11 cellular contexts compared by ENCODE assay signal in the genomic region with DNA sequence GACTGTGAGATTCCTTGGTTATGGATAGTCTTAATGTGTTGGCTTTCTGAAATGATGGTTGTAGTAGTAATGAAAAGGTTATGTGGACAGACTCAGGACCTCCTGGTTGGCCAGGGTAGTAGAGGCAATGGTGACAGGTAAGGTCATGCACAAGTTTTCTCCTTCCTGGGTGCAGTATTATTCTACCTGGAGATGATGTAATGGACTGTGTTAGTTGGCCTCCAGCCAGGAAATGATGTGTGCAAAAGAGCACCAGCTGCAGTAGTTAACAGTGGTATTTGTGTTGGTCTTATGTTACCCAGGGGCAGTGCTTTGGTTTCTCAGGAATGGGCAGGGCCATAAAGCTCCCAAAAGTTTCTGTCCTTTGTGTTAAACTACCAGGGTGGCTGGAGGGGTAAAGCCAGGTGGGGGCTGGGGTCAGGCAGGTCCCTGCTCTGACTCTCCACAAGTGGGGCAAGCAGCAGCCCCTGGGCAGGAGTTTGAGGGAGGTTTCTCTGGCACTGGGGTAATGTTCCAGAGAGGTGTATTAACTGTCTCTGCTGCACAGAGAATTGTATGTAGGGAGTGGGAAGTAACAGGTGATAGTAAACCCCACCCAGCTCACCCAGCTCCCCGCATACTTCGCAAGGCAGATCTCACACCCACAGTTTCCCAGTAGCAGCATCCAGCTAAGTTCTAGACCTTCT. TPM values are rescaled to one million over a fixed set of nuclear protein-coding genes. Genes with fewer than 3 reads are reported as not detected.
DNase-seq lines count a peak whose midpoint lies in the region; ATAC-seq and TF ChIP-seq lines count a peak whose summit lies in the region.
"Had no signal": no experiment of that assay in that cellular context is flagged by ENCODE, and none has a peak within 500 bp of the region (broad histone marks: within the 10 kb centered on the region; RNA-seq: fewer than 3 reads in every experiment).

No MANE protein-coding gene starts in this region.

- TF ChIP-seq CTCF in colonic mucosa (IDR thresholded peaks at IDR 0.05): no peak

- peak overlapping the region; percentile 68 for H3K27ac ChIP-seq in colonic mucosa

- no peaks in the 10 kb centered on the region for H3K9me3 ChIP-seq in colonic mucosa

- H3K36me3 ChIP-seq in colonic mucosa: no peaks in the 10 kb centered on the region

- peak; percentile 48 for DNase-seq in DMS79 treated with DMSO at 0.1 percent for 48 hours (lab: John Stamatoyannopoulos, UW)
- no peak for DNase-seq in DMS79 (lab: John Stamatoyannopoulos, UW)
- peak; percentile 71 for DNase-seq in NCI-H345 treated with DMSO at 0.1 percent for 48 hours (lab: John Stamatoyannopoulos, UW; ENCODE audit: unreplicated experiment)
- peak; percentile 81 for DNase-seq in colonic mucosa
- DNase-seq in renal cortical epithelial cell (ENCODE audit: low read depth): peak; percentile 72
- no peak for DNase-seq in HuH-7.5 (ENCODE audit: low spot score)
- DNase-seq: 8988T; activated CD8-positive, alpha-beta memory T cell treated with anti-CD3 and anti-CD28 coated beads, Interleukin-2, amount 50 U/mL, for 4 hours had no signal

- H3K9ac ChIP-seq in colonic mucosa (ENCODE audit: low read depth in 2 of 2, low read length in 2 of 2): peak overlapping the region; percentile 7 to 55

- intact Hi-C loops in colonic mucosa (cut with DNase I): no loop called here

- H3K4me3 ChIP-seq in colonic mucosa: no peak overlapping the region
- H3K4me3 ChIP-seq: GM12878 had no signal

- H3K27me3 ChIP-seq in colonic mucosa: no peaks in the 10 kb centered on the region

- peaks cover 9% of the 10 kb centered on the region for H3K4me1 ChIP-seq in colonic mucosa

- ATAC-seq in GM21423 (IDR thresholded peaks at IDR 0.05; ENCODE audit: unreplicated experiment) (no peak), HG03095 (IDR thresholded peaks at IDR 0.05; ENCODE audit: unreplicated experiment) (no peak)
- ATAC-seq: GM12878 had no signal

RNA-seq across cellular contexts. Expression of gene GPR22, which starts 36.3 kb away (rescaled TPM):
- under 1 TPM in 1 of 2 donors, not detected in 1; 0.13 TPM for total RNA-seq in colonic mucosa
- total RNA-seq in renal cortical epithelial cell: 0.05 TPM in 1 of 2 replicates, not detected in the other
- total RNA-seq: GM12878 had no signal

RNA-seq across cellular contexts. Expression of gene COG5, which starts 57.6 kb away (rescaled TPM):
- total RNA-seq in colonic mucosa: 10 to 100 TPM; 43.1 to 46.8 TPM
- total RNA-seq in renal cortical epithelial cell: 30.6 and 55.2 TPM in 2 replicates

RNA-seq across cellular contexts. Expression of gene DUS4L, which starts 57.6 kb away (rescaled TPM):
- 1 to 10 TPM; 3.7 to 5.7 TPM for total RNA-seq in colonic mucosa
- 11.3 and 12.8 TPM in 2 replicates for total RNA-seq in renal cortical epithelial cell

Comparison
In these comparisons a context has a peak if more than half of its experiments do, and no peak if none do; other contexts are left out.
1. DNase-seq: peak in DMS79 treated with DMSO at 0.1 percent for 48 hours (single experiment), NCI-H345 treated with DMSO at 0.1 percent for 48 hours (single experiment), colonic mucosa (single experiment) and renal cortical epithelial cell (single experiment); none in DMS79 (single experiment) and HuH-7.5 (single experiment).